Comparison of ENCODE assay signal across 8 cellular contexts in genomic region chr18:49486959-49487710, GRCh38. TPM values are rescaled to one million over a fixed set of nuclear protein-coding genes. Genes with fewer than 3 reads are reported as not detected.
DNase-seq lines count a peak whose midpoint lies in the region; ATAC-seq and TF ChIP-seq lines count a peak whose summit lies in the region.

TSS of gene C18orf32 (minus strand) at chr18:49487234. CDS start at chr18:49483748, 3,486 bp downstream.

- H3K4me3 ChIP-seq in NT2/D1 (ENCODE audit: insufficient read length, low read depth) = peak within 1 kb of the TSS; percentile 63
- H3K4me3 ChIP-seq in endodermal cell (ENCODE audit: low read length) = peak within 1 kb of the TSS; percentile 95
- H3K4me3 ChIP-seq in mesodermal cell (ENCODE audit: extremely low read depth, insufficient read depth, low read length, poor library complexity, severe bottlenecking) = peak within 1 kb of the TSS; percentile 76

- CTCF ChIA-PET in activated CD8-positive, alpha-beta memory T cell treated with anti-CD3 and anti-CD28 coated beads, Interleukin-2, amount 10 ng/mL, durations not matched to agents 7 days and 5 days (lab: Charles Lee) = interaction anchor here (0.6 to 2.0 kb wide), 8 partner anchors 8 to 372 kb away, joined by 3 to 7 read pairs (median 4); partner anchors contain the start of gene ACAA2

- peak within 1 kb of the TSS; percentile 86 for H3K9ac ChIP-seq in NT2/D1 (ENCODE audit: insufficient read length, low read depth)
- peak within 1 kb of the TSS; percentile 33 for H3K9ac ChIP-seq in endodermal cell (ENCODE audit: extremely low read depth, low read length, poor library complexity, severe bottlenecking)

- 5 to 6% methylated on average over 57 to 68 of the region's 68 CpGs for WGBS in endodermal cell (ENCODE audit: insufficient coverage in 1 of 2, insufficient read length in 1 of 2), 2 experiments
- 5 to 6% methylated on average over 55 to 59 of the region's 68 CpGs for WGBS in mesodermal cell (ENCODE audit: insufficient coverage in 2 of 2), 2 experiments

- H3K27me3 ChIP-seq in NT2/D1 (ENCODE audit: insufficient read depth, insufficient read length) = no peaks in the 10 kb centered on the region
- H3K27me3 ChIP-seq in endodermal cell (ENCODE audit: control insufficient read depth, insufficient read depth, low read length, poor library complexity, severe bottlenecking) = no peaks in the 10 kb centered on the region

- H3K27ac ChIP-seq in endodermal cell (ENCODE audit: low read depth, low read length) (peak within 1 kb of the TSS; percentile 91), mesodermal cell (ENCODE audit: low read depth, low read length, severe bottlenecking) (peak within 1 kb of the TSS; percentile 71)

- H3K9me3 ChIP-seq in NT2/D1 (ENCODE audit: insufficient read depth, low read length) (no peaks in the 10 kb centered on the region), endodermal cell (ENCODE audit: control insufficient read depth, low read length) (no peaks in the 10 kb centered on the region), mesodermal cell (ENCODE audit: control insufficient read depth, low read length) (no peaks in the 10 kb centered on the region)

- TF ChIP-seq CTCF in endodermal cell (conservative IDR thresholded peaks at IDR 0.05) = no peak

- peak; percentile 97 for DNase-seq in COR-L47 (lab: John Stamatoyannopoulos, UW)
- peak in 75 of 76 experiments; percentile 17 to 98 (median 87) for DNase-seq in HUDEP-2 (lab: John Stamatoyannopoulos, UW; ENCODE audit: unreplicated experiment in 76 of 76)
- peak; percentile 87 for DNase-seq in NT2/D1 (ENCODE audit: low read depth, low spot score)
- DNase-seq in activated CD8-positive, alpha-beta memory T cell treated with anti-CD3 and anti-CD28 coated beads, Interleukin-2, amount 10 ng/mL, durations not matched to agents 7 days and 5 days = peak; percentile 97
- peak; percentile 98 for DNase-seq in endodermal cell
- DNase-seq in stimulated activated CD8-positive, alpha-beta memory T cell treated with anti-CD3 and anti-CD28 coated beads, Interleukin-15, amount 100 ng/mL, for 4 hours (ENCODE audit: low read depth in 2 of 2) = peak; percentile 84 to 86

- peaks cover 63% of the 10 kb centered on the region for H3K36me3 Mint-ChIP-seq in activated CD8-positive, alpha-beta memory T cell treated with anti-CD3 and anti-CD28 coated beads, Interleukin-2, amount 10 ng/mL, durations not matched to agents 7 days and 5 days
- H3K36me3 Mint-ChIP-seq in endodermal cell (ENCODE audit: low read depth) = peaks cover 65% of the 10 kb centered on the region

- H3K9me3 Mint-ChIP-seq in activated CD8-positive, alpha-beta memory T cell treated with anti-CD3 and anti-CD28 coated beads, Interleukin-2, amount 10 ng/mL, durations not matched to agents 7 days and 5 days (ENCODE audit: low read depth) = no peaks in the 10 kb centered on the region
- H3K9me3 Mint-ChIP-seq in endodermal cell = no peaks in the 10 kb centered on the region

- peak within 1 kb of the TSS; percentile 95 for H3K27ac Mint-ChIP-seq in activated CD8-positive, alpha-beta memory T cell treated with anti-CD3 and anti-CD28 coated beads, Interleukin-2, amount 10 ng/mL, durations not matched to agents 7 days and 5 days
- H3K27ac Mint-ChIP-seq in endodermal cell = peak within 1 kb of the TSS; percentile 92

- peaks cover 53% of the 10 kb centered on the region for H3K4me1 Mint-ChIP-seq in activated CD8-positive, alpha-beta memory T cell treated with anti-CD3 and anti-CD28 coated beads, Interleukin-2, amount 10 ng/mL, durations not matched to agents 7 days and 5 days
- peaks cover 44% of the 10 kb centered on the region for H3K4me1 Mint-ChIP-seq in endodermal cell

- peak; percentile 92 for ATAC-seq in GM21381 (IDR thresholded peaks at IDR 0.05; ENCODE audit: unreplicated experiment)
- ATAC-seq in activated CD8-positive, alpha-beta memory T cell treated with anti-CD3 and anti-CD28 coated beads, Interleukin-2, amount 10 ng/mL, durations not matched to agents 7 days and 5 days = peak; percentile 91

- H3K27me3 Mint-ChIP-seq in activated CD8-positive, alpha-beta memory T cell treated with anti-CD3 and anti-CD28 coated beads, Interleukin-2, amount 10 ng/mL, durations not matched to agents 7 days and 5 days = no peaks in the 10 kb centered on the region
- H3K27me3 Mint-ChIP-seq in endodermal cell (ENCODE audit: insufficient read depth) = no peaks in the 10 kb centered on the region

- H3K4me1 ChIP-seq in NT2/D1 (ENCODE audit: insufficient read depth, insufficient read length) = no peaks in the 10 kb centered on the region
- H3K4me1 ChIP-seq in endodermal cell (ENCODE audit: control insufficient read depth, insufficient read depth, low read length) = peaks cover 5% of the 10 kb centered on the region
- peaks cover 21% of the 10 kb centered on the region for H3K4me1 ChIP-seq in mesodermal cell (ENCODE audit: control insufficient read depth, insufficient read depth, low read length, poor library complexity, severe bottlenecking)

- H3K4me3 Mint-ChIP-seq in activated CD8-positive, alpha-beta memory T cell treated with anti-CD3 and anti-CD28 coated beads, Interleukin-2, amount 10 ng/mL, durations not matched to agents 7 days and 5 days = peak within 1 kb of the TSS; percentile 89
- peak within 1 kb of the TSS; percentile 89 for H3K4me3 Mint-ChIP-seq in endodermal cell

- peaks cover 54% of the 10 kb centered on the region for H3K36me3 ChIP-seq in NT2/D1 (ENCODE audit: insufficient read depth, insufficient read length, low read length)
- peaks cover 56% of the 10 kb centered on the region for H3K36me3 ChIP-seq in endodermal cell (ENCODE audit: control insufficient read depth, insufficient read depth, low read length)
- H3K36me3 ChIP-seq in mesodermal cell (ENCODE audit: control insufficient read depth, insufficient read depth, low read length) = peaks cover 70% of the 10 kb centered on the region

RNA-seq across cellular contexts. Expression of gene C18orf32, which starts in this region (rescaled TPM):
- total RNA-seq in activated CD8-positive, alpha-beta memory T cell treated with anti-CD3 and anti-CD28 coated beads, Interleukin-2, amount 10 ng/mL, durations not matched to agents 7 days and 5 days = 10 to 100 TPM; 15.2 to 22.3 TPM
- total RNA-seq in endodermal cell = 10 to 100 TPM; 31.4 to 32.9 TPM
- 54.5 TPM for polyA plus RNA-seq in endodermal cell (2013, experiment 1 of 2)
- polyA plus RNA-seq in endodermal cell (2013, experiment 2 of 2) = 59.0 TPM
- 37.7 TPM for polyA plus RNA-seq in mesodermal cell (2013, experiment 1 of 2)
- polyA plus RNA-seq in mesodermal cell (2013, experiment 2 of 2) = 45.8 TPM

Comparison
In these comparisons a context has a peak if more than half of its experiments do, and no peak if none do; other contexts are left out.
1. Peak in every context shown above with its lines: DNase-seq, ATAC-seq, H3K4me3 ChIP-seq and H3K27ac ChIP-seq.